ENCODE assay signal across 8 cellular contexts in the genomic region with DNA sequence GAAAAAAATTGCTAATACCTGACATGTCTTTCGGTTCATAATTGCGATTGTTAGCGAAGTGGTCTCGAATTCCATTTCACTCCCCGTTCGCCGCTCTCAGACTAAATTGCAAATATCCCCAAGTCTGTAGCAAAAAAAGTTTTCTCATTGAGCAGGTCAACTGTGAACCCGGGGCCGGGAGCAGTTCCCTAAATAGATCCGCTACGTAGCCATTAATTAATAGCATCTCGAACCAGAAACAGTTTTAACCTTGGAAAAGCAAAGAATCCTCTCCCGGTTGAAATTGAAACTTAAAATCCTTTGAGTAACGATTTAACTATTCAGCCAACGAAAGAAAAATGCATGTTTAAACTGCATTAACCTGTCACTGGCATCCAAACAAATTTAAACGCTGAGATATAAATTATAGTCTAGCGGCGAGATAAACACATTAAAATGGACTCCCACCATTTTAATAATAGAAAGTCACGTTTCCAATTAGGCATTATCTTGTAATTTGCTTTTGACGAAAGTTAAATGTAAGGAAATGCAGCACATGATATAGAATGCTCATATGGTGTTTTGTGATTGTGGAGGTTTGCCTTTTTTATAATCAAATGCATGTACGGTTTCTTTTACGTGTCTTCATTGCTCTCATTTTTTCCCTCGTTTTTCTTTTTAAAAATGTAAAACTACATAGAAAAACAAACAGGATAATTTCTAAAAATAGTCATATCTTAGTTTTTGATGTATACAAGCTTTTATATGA. TPM values are rescaled to one million over a fixed set of nuclear protein-coding genes. Genes with fewer than 3 reads are reported as not detected.
DNase-seq lines count a peak whose midpoint lies in the region; ATAC-seq, FAIRE-seq and TF ChIP-seq lines count a peak whose summit lies in the region.

No MANE protein-coding gene starts in this region.

- peak overlapping the region; percentile 74 to 92 (median 86) for H3K4me3 Mint-ChIP-seq in naive thymus-derived CD8-positive, alpha-beta T cell

- peaks cover 0 to 38% (median 2%) of the 10 kb centered on the region in 9 donors for H3K9me3 Mint-ChIP-seq in naive thymus-derived CD8-positive, alpha-beta T cell

- POLR2A ChIA-PET in naive thymus-derived CD8-positive, alpha-beta T cell (lab: Charles Lee): no interaction called here

- H3K27ac Mint-ChIP-seq in naive thymus-derived CD8-positive, alpha-beta T cell: peak overlapping the region in 4 of 10 donors; percentile 9 to 69 (median 44)

- TF ChIP-seq CTCF in GM13976 (IDR thresholded peaks at IDR 0.05; ENCODE audit: borderline replicate concordance, control extremely low read depth, extremely low read depth, insufficient read depth, missing control alignments): no peak

- peaks cover under 1 to 10% (median 9%) of the 10 kb centered on the region in 3 donors for H3K36me3 Mint-ChIP-seq in naive thymus-derived CD8-positive, alpha-beta T cell

- H3K4me1 Mint-ChIP-seq in naive thymus-derived CD8-positive, alpha-beta T cell: peaks cover 0 to 10% (median 7%) of the 10 kb centered on the region in 4 donors

- ATAC-seq in naive thymus-derived CD8-positive, alpha-beta T cell: no peak
- ATAC-seq in HG03108 (IDR thresholded peaks at IDR 0.05; ENCODE audit: unreplicated experiment): no peak
- ATAC-seq in GM19452 (IDR thresholded peaks at IDR 0.05; ENCODE audit: unreplicated experiment): no peak

- peaks cover 51 to 75% (median 71%) of the 10 kb centered on the region in 5 donors for H3K27me3 Mint-ChIP-seq in naive thymus-derived CD8-positive, alpha-beta T cell

- DNase-seq in ELR (ENCODE audit: low read depth) (peak; percentile 20), KBM-7 (peak; percentile 49), GM13976 (ENCODE audit: low spot score) (no peak)
- peak in 3 of 10 donors; percentile 7 to 30 (median 12) for DNase-seq in naive thymus-derived CD8-positive, alpha-beta T cell
- DNase-seq in stimulated activated CD4-positive, alpha-beta T cell treated with anti-CD3 and anti-CD28 coated beads, Interleukin-1b, Interleukin-23, amount 100 ng/mL, for 48 hours: no peak

- in situ Hi-C loops in KBM-7 (cut with MboI; ENCODE audit: low pct_unique_long_range_greater_than_20kb, low sequenced_read_pairs) (loop anchor here (25.0 kb wide), 1 partner anchor 672 kb away; the partner anchor contains the start of genes KLHDC10 and ZC3HC1), GM13976 (cut with MboI; ENCODE audit: low sequenced_read_pairs, unreplicated experiment) (no loop called here)

- FAIRE-seq in colon (lab: Jason Lieb, UNC): peak; percentile 21

RNA-seq across cellular contexts. Expression of gene KLF14, which starts 0.7 kb away (rescaled TPM):
- not detected for total RNA-seq in naive thymus-derived CD8-positive, alpha-beta T cell
- polyA plus RNA-seq in naive thymus-derived CD8-positive, alpha-beta T cell: not detected

RNA-seq across cellular contexts. Expression of gene TSGA13, which starts 48.4 kb away (rescaled TPM):
- total RNA-seq in naive thymus-derived CD8-positive, alpha-beta T cell: not detected
- not detected for polyA plus RNA-seq in naive thymus-derived CD8-positive, alpha-beta T cell

Comparison
In these comparisons a context has a peak if more than half of its experiments do, and no peak if none do; other contexts are left out.
1. DNase-seq: peak in ELR (single experiment) and KBM-7 (single experiment); none in stimulated activated CD4-positive, alpha-beta T cell treated with anti-CD3 and anti-CD28 coated beads, Interleukin-1b, Interleukin-23, amount 100 ng/mL, for 48 hours (single experiment) and GM13976 (single experiment).